In genomic region chrX:55396836-55397235, GRCh38 we compare ENCODE assay signal across 8 cellular contexts. TPM values are rescaled to one million over a fixed set of nuclear protein-coding genes. Genes with fewer than 3 reads are reported as not detected.
DNase-seq lines count a peak whose midpoint lies in the region; ATAC-seq, FAIRE-seq and TF ChIP-seq lines count a peak whose summit lies in the region.
"Not testable (repeated sequence)": the region's sequence is repeated elsewhere in the genome, so short reads cannot be mapped to it uniquely, and the experiment has no call there.
"Had no signal": no experiment of that assay in that cellular context is flagged by ENCODE, and none has a peak within 500 bp of the region (broad histone marks: within the 10 kb centered on the region; RNA-seq: fewer than 3 reads in every experiment).

No MANE protein-coding gene starts in this region.

- H2AFZ ChIP-seq in endothelial cell of umbilical vein (ENCODE audit: low read depth, low read length) = not testable (repeated sequence)

- H3K9me3 ChIP-seq in CD4-positive, alpha-beta memory T cell (ENCODE audit: control insufficient read depth in 1 of 2, low read length in 2 of 2); endothelial cell of umbilical vein (replicated peaks; ENCODE audit: control insufficient read depth, insufficient read depth, low read length): not testable (repeated sequence)

- TF ChIP-seq POLR2A in endothelial cell of umbilical vein (IDR thresholded peaks at IDR 0.05; ENCODE audit: low read depth, low read length) = not testable (repeated sequence)

- not testable (repeated sequence) for BruUV-seq in endothelial cell of umbilical vein (replicated peaks; lab: Mats Ljungman, UMichigan)

- H3K4me1 ChIP-seq in CD4-positive, alpha-beta memory T cell (ENCODE audit: insufficient read depth, low read length); endothelial cell of umbilical vein (ENCODE audit: control insufficient read depth, extremely low read depth, insufficient read depth, low read length): not testable (repeated sequence)

- ATAC-seq in T-cell (replicated peaks in 1 of 4) = not testable (repeated sequence)

- POLR2A ChIA-PET in CD4-positive, alpha-beta memory T cell (lab: Charles Lee; ENCODE audit: partially characterized antibody) = interaction anchor here (1.0 to 1.3 kb wide), 2 partner anchors 44 to 55 kb away, joined by 3 to 5 read pairs; partner anchors contain the start of gene MAGEH1
- POLR2A ChIA-PET in T-cell (lab: Charles Lee); endothelial cell of umbilical vein (lab: Charles Lee): not testable (repeated sequence)

- not testable (repeated sequence) for H3K4me3 ChIP-seq in CD4-positive, alpha-beta memory T cell (ENCODE audit: low read length in 2 of 2); endothelial cell of umbilical vein (replicated peaks in 1 of 3; ENCODE audit: insufficient read depth in 1 of 3, low read depth in 1 of 3, low read length in 3 of 3)

- H3K9me3 Mint-ChIP-seq in CD4-positive, alpha-beta memory T cell; T-cell; activated naive CD4-positive, alpha-beta T cell treated with anti-CD3 and anti-CD28 coated beads, Interleukin-2, amount 10 ng/mL, durations not matched to agents 7 days and 5 days: not testable (repeated sequence)

- dilution Hi-C loops in endothelial cell of umbilical vein (cut with MboI; ENCODE audit: extremely low pct_ligation_motif_present, low sequenced_read_pairs) = not testable (repeated sequence)

- H3K4me2 ChIP-seq in endothelial cell of umbilical vein (ENCODE audit: insufficient read depth, low read length) = not testable (repeated sequence)

- not testable (repeated sequence) for H3K79me2 ChIP-seq in endothelial cell of umbilical vein (ENCODE audit: control insufficient read depth, insufficient read depth, low read length)

- H4K20me1 ChIP-seq in endothelial cell of umbilical vein (replicated peaks; ENCODE audit: control insufficient read depth, extremely low read depth, insufficient read depth, low read length) = not testable (repeated sequence)

- H3K27ac ChIP-seq in CD4-positive, alpha-beta memory T cell (ENCODE audit: low read depth, low read length); endothelial cell of umbilical vein (ENCODE audit: insufficient read depth, low read depth, low read length): not testable (repeated sequence)

- intact Hi-C loops in CD4-positive, alpha-beta memory T cell (cut with micrococcal nuclease); endothelial cell of umbilical vein (cut with micrococcal nuclease): not testable (repeated sequence)

- not testable (repeated sequence) for H3K36me3 Mint-ChIP-seq in CD4-positive, alpha-beta memory T cell; T-cell; activated naive CD4-positive, alpha-beta T cell treated with anti-CD3 and anti-CD28 coated beads, Interleukin-2, amount 10 ng/mL, durations not matched to agents 7 days and 5 days

- H3K4me1 Mint-ChIP-seq in CD4-positive, alpha-beta memory T cell = peaks cover 9 to 19% (median 12%) of the 10 kb centered on the region in 4 donors
- peaks cover 21 to 33% (median 23%) of the 10 kb centered on the region in 3 donors for H3K4me1 Mint-ChIP-seq in T-cell
- H3K4me1 Mint-ChIP-seq in activated naive CD4-positive, alpha-beta T cell treated with anti-CD3 and anti-CD28 coated beads, Interleukin-2, amount 10 ng/mL, durations not matched to agents 7 days and 5 days = peaks cover 18% of the 10 kb centered on the region

- CTCF ChIA-PET in CD4-positive, alpha-beta memory T cell (lab: Charles Lee; ENCODE audit: partially characterized antibody); T-cell (lab: Charles Lee); activated naive CD4-positive, alpha-beta T cell treated with anti-CD3 and anti-CD28 coated beads, Interleukin-2, amount 10 ng/mL, durations not matched to agents 7 days and 5 days (lab: Charles Lee); endothelial cell of umbilical vein (lab: Charles Lee): not testable (repeated sequence)

- TF ChIP-seq CTCF in endothelial cell of umbilical vein (IDR thresholded peaks at IDR 0.05; ENCODE audit: extremely low read depth in 1 of 2, insufficient read depth in 1 of 2, low read depth in 1 of 2, low read length in 2 of 2) = not testable (repeated sequence)

- peak overlapping the region in 6 of 7 donors; percentile 1 to 75 (median 66) for H3K27ac Mint-ChIP-seq in CD4-positive, alpha-beta memory T cell
- peak overlapping the region; percentile 81 to 86 for H3K27ac Mint-ChIP-seq in T-cell
- peak overlapping the region; percentile 85 for H3K27ac Mint-ChIP-seq in activated naive CD4-positive, alpha-beta T cell treated with anti-CD3 and anti-CD28 coated beads, Interleukin-2, amount 10 ng/mL, durations not matched to agents 7 days and 5 days

- not testable (repeated sequence) for H3K9me1 ChIP-seq in endothelial cell of umbilical vein (replicated peaks; ENCODE audit: control insufficient read depth, extremely low read depth, insufficient read depth, low read length)

- DNase-seq in CD4-positive, alpha-beta memory T cell = peak in 4 of 5 donors; percentile 29 to 45 (median 32)
- peak; percentile 4 for DNase-seq in ELF-1 (ENCODE audit: low read depth, low spot score)
- peak in 29 of 34 experiments; percentile 1 to 66 (median 29) for DNase-seq in T-cell
- peak; percentile 4 for DNase-seq in activated CD4-positive, alpha-beta T cell treated with anti-CD3 and anti-CD28 coated beads, Interleukin-2, amount 50 U/mL, for 1 hour
- DNase-seq in activated naive CD4-positive, alpha-beta T cell treated with anti-CD3 and anti-CD28 coated beads, Interleukin-2, amount 10 ng/mL, durations not matched to agents 7 days and 5 days = peak; percentile 49
- DNase-seq in endothelial cell of umbilical vein (ENCODE audit: low read depth, low spot score) = not testable (repeated sequence)
- DNase-seq in stimulated activated naive CD4-positive, alpha-beta T cell (lab: John Stamatoyannopoulos, UW) = peak in 4 of 6 experiments; percentile 10 to 61 (median 44)

- not testable (repeated sequence) for H3K9ac ChIP-seq in endothelial cell of umbilical vein (replicated peaks; ENCODE audit: extremely low read depth, insufficient read depth, low read length)

- H3K4me3 Mint-ChIP-seq in CD4-positive, alpha-beta memory T cell = peak overlapping the region in 6 of 8 donors; percentile 15 to 60 (median 42)
- peak overlapping the region in 2 of 3 donors; percentile 43 to 49 for H3K4me3 Mint-ChIP-seq in T-cell
- H3K4me3 Mint-ChIP-seq in activated naive CD4-positive, alpha-beta T cell treated with anti-CD3 and anti-CD28 coated beads, Interleukin-2, amount 10 ng/mL, durations not matched to agents 7 days and 5 days = not testable (repeated sequence)

- H3K27me3 ChIP-seq in CD4-positive, alpha-beta memory T cell (ENCODE audit: insufficient read depth, low read length); endothelial cell of umbilical vein (ENCODE audit: control insufficient read depth in 2 of 2, insufficient read depth in 2 of 2, low read length in 2 of 2): not testable (repeated sequence)

- FAIRE-seq in endothelial cell of umbilical vein (lab: Jason Lieb, UNC) = peak; percentile 63

- H3K27me3 Mint-ChIP-seq in CD4-positive, alpha-beta memory T cell; T-cell; activated naive CD4-positive, alpha-beta T cell treated with anti-CD3 and anti-CD28 coated beads, Interleukin-2, amount 10 ng/mL, durations not matched to agents 7 days and 5 days: not testable (repeated sequence)

- H3K36me3 ChIP-seq in CD4-positive, alpha-beta memory T cell (ENCODE audit: insufficient read depth, low read length); endothelial cell of umbilical vein (ENCODE audit: control insufficient read depth in 2 of 2, extremely low read depth in 1 of 2, insufficient read depth in 2 of 2, low read length in 2 of 2): not testable (repeated sequence)

RNA-seq across cellular contexts. Expression of gene MAGEH1, which starts 55.1 kb away (rescaled TPM):
- total RNA-seq in CD4-positive, alpha-beta memory T cell = 10 to 100 TPM; 26.9 to 28.8 TPM
- 10 to 100 TPM; 47.5 to 47.7 TPM for polyA plus RNA-seq in CD4-positive, alpha-beta memory T cell
- total RNA-seq in T-cell = 10 to 100 TPM; 18.5 to 25.5 (median 22.3) TPM
- total RNA-seq in endothelial cell of umbilical vein = 15.1 and 15.8 TPM in 2 replicates
- polyA plus RNA-seq in endothelial cell of umbilical vein = 31.8 and 32.2 TPM in 2 replicates
- polyA plus RNA-seq in endothelial cell of umbilical vein (2011; cell fraction: cytosol; rRNA removed) = 23.8 and 28.4 TPM in 2 replicates
- 11.1 and 14.5 TPM in 2 replicates for polyA plus RNA-seq in endothelial cell of umbilical vein (2011; cell fraction: nucleus; rRNA removed)
- polyA plus RNA-seq in endothelial cell of umbilical vein (2012) = 15.9 and 19.7 TPM in 2 replicates
- polyA minus RNA-seq in endothelial cell of umbilical vein = 13.9 and 17.7 TPM in 2 replicates
- not detected for polyA minus RNA-seq in endothelial cell of umbilical vein (2011; cell fraction: cytosol; rRNA and poly(A)+ RNA removed)
- polyA minus RNA-seq in endothelial cell of umbilical vein (2011; cell fraction: nucleus; rRNA and poly(A)+ RNA removed) = 2.4 and 3.4 TPM in 2 replicates
- total RNA-seq: Caco-2 had no signal
